Comparison of ENCODE assay signal across 14 cellular contexts in genomic region chr22:19948057-19948760, GRCh38. TPM values are rescaled to one million over a fixed set of nuclear protein-coding genes. Genes with fewer than 3 reads are reported as not detected.
A peak's percentile ranks its signal among the peaks of the same experiment; 100 is the strongest.
DNase-seq lines count a peak whose midpoint lies in the region; ATAC-seq and TF ChIP-seq lines count a peak whose summit lies in the region.
"Had no signal": no experiment of that assay in that cellular context is flagged by ENCODE, and none has a peak within 500 bp of the region (broad histone marks: within the 10 kb centered on the region; RNA-seq: fewer than 3 reads in every experiment).

No MANE protein-coding gene starts in this region.

- H3K36me3 Mint-ChIP-seq in neural crest cell (ENCODE audit: low read depth), result peaks cover 4% of the 10 kb centered on the region

- no peak for ATAC-seq in left ventricle myocardium superior
- ATAC-seq in HG02642 (IDR thresholded peaks at IDR 0.05; ENCODE audit: poor library complexity, unreplicated experiment), result no peak

- no peak for DNase-seq in right atrium auricular region (ENCODE audit: low spot score)
- DNase-seq in left ventricle myocardium superior, result no peak
- DNase-seq in brain microvascular endothelial cell, result no peak
- no peak for DNase-seq in neural crest cell (ENCODE audit: low read depth, low spot score)
- no peak for DNase-seq in kidney tubule cell (ENCODE audit: low spot score)
- DNase-seq in SHP77 treated with DMSO at 0.1 percent for 48 hours (lab: John Stamatoyannopoulos, UW), result no peak
- DNase-seq in DMS153 (lab: John Stamatoyannopoulos, UW), result no peak

- H3K27ac ChIP-seq in right atrium auricular region (peak overlapping the region; percentile 51 to 77), brain microvascular endothelial cell (peak overlapping the region; percentile 78)
- H3K27ac ChIP-seq: hepatocyte, KMS-11 had no signal

- no peaks in the 10 kb centered on the region for H3K27me3 Mint-ChIP-seq in neural crest cell (ENCODE audit: low read depth)
- H3K27me3 Mint-ChIP-seq: activated B cell treated with CpG ODN at 0.5 μM for 24 hours; stimulated activated memory B cell treated with anti-CD40 and anti-IgM and Interleukin-4, amounts not matched to agents 10 μg/mL and 1 μg/mL and 100 μg/mL, for 72 hours; T-helper 17 cell had no signal

- in situ Hi-C loops in brain microvascular endothelial cell (cut with HindIII; ENCODE audit: low pct_ligation_motif_present, low sequenced_read_pairs), result no loop called here

- H3K9me3 ChIP-seq in right atrium auricular region, result no peaks in the 10 kb centered on the region
- H3K9me3 ChIP-seq: pancreas had no signal

- no peaks in the 10 kb centered on the region for H3K9me3 Mint-ChIP-seq in neural crest cell
- H3K9me3 Mint-ChIP-seq: activated B cell treated with CpG ODN at 0.5 μM for 24 hours; stimulated activated memory B cell treated with anti-CD40 and anti-IgM and Interleukin-4, amounts not matched to agents 10 μg/mL and 1 μg/mL and 100 μg/mL, for 72 hours had no signal

- peaks cover 26% of the 10 kb centered on the region for H3K4me1 Mint-ChIP-seq in neural crest cell

- H3K27ac Mint-ChIP-seq in neural crest cell (ENCODE audit: unreplicated experiment), result no peak overlapping the region
- H3K27ac Mint-ChIP-seq: stimulated activated memory B cell treated with anti-CD40 and anti-IgM and Interleukin-4, amounts not matched to agents 10 μg/mL and 1 μg/mL and 100 μg/mL, for 72 hours; T-helper 17 cell had no signal

- H3K4me3 ChIP-seq in right atrium auricular region (no peak overlapping the region), brain microvascular endothelial cell (ENCODE audit: low read depth, low read length) (no peak overlapping the region)
- H3K4me3 ChIP-seq: hepatocyte, pancreas had no signal

- peaks cover 0 to 53% of the 10 kb centered on the region in 2 donors for H3K4me1 ChIP-seq in right atrium auricular region

- TF ChIP-seq CTCF in right atrium auricular region (IDR thresholded peaks at IDR 0.05) (peak in 1 of 2 donors; percentile 12), brain microvascular endothelial cell (IDR thresholded peaks at IDR 0.05; ENCODE audit: low read depth, low read length, missing control alignments) (no peak), neural crest cell (conservative IDR thresholded peaks at IDR 0.05) (no peak)

- peaks cover 5% of the 10 kb centered on the region for H3K36me3 ChIP-seq in right atrium auricular region
- H3K36me3 ChIP-seq in brain microvascular endothelial cell (replicated peaks), result peaks cover 8% of the 10 kb centered on the region
- H3K36me3 ChIP-seq: pancreas had no signal

- peak overlapping the region; percentile 41 for H3K4me3 Mint-ChIP-seq in neural crest cell
- H3K4me3 Mint-ChIP-seq: stimulated activated memory B cell treated with anti-CD40 and anti-IgM and Interleukin-4, amounts not matched to agents 10 μg/mL and 1 μg/mL and 100 μg/mL, for 72 hours; T-helper 17 cell had no signal

- intact Hi-C loops in left ventricle myocardium superior (cut with micrococcal nuclease), result no loop called here

- H3K27me3 ChIP-seq in right atrium auricular region, result no peaks in the 10 kb centered on the region
- H3K27me3 ChIP-seq in brain microvascular endothelial cell (replicated peaks), result no peaks in the 10 kb centered on the region
- H3K27me3 ChIP-seq: hepatocyte, pancreas had no signal

RNA-seq across cellular contexts. Expression of gene TXNRD2, which starts 6.6 kb away (rescaled TPM):
- total RNA-seq in right atrium auricular region, result 10 to 100 TPM; 16.2 to 18.4 TPM
- total RNA-seq in left ventricle myocardium superior, result 42.4 TPM
- 21.7 and 22.2 TPM in 2 replicates for total RNA-seq in neural crest cell

RNA-seq across cellular contexts. Expression of gene COMT, which starts 6.6 kb away (rescaled TPM):
- total RNA-seq in right atrium auricular region (100 to 1,000 TPM; 142 to 195 TPM), left ventricle myocardium superior (83.4 TPM), neural crest cell (70.9 and 86.4 TPM in 2 replicates)
